In the genomic region with DNA sequence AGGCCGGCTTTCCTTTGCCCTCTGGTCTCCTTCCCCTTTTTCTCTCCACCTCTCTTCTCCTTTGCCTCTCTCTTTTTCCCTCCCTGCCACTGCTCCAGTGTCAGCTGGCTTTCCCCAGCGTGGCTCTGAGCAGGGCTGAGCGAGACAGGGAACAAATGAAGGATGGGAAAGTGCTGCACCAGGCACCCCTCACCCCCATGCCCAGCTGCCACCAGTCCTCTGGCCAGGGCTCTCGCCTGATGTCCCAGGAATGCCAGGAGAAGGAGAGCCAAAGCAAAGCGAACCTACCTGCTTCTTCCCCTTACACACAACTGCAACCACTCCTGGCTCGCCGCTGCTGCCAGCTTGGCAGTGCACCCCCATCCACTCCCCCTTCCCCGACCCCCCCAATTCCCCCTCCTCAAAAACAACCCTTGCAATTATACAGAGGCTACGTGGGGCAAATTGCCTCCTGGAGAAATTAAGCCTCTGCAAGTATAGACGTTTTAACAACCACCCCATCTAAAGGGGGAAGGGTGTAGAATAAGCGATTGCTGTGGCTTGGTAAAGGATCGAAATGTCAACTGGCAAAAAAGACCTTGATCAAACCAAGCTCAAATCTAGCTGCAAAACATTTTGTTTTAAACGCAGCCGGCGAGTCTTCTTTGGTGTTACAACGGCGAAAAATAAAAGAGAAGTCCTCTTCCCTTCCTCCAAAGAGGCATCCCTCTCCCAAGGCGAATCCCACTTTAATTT, we compare ENCODE assay signal across 12 cellular contexts.
DNase-seq lines count a peak whose midpoint lies in the region; ATAC-seq and TF ChIP-seq lines count a peak whose summit lies in the region.
"Had no signal": no experiment of that assay in that cellular context is flagged by ENCODE, and none has a peak within 500 bp of the region (broad histone marks: within the 10 kb centered on the region; RNA-seq: fewer than 3 reads in every experiment).

No MANE protein-coding gene starts in this region.

- no peak overlapping the region for H3K4me3 ChIP-seq in MM.1S (ENCODE audit: low read length)

- H3K4me1 Mint-ChIP-seq in nephron progenitor cell: peaks cover 75% of the 10 kb centered on the region

- H3K9me2 ChIP-seq in MM.1S (replicated peaks; ENCODE audit: insufficient read depth, low read length): no peaks in the 10 kb centered on the region

- H3K9ac ChIP-seq in MM.1S (ENCODE audit: low read length): no peak overlapping the region

- no peaks in the 10 kb centered on the region for H3K27me3 ChIP-seq in MM.1S (replicated peaks; ENCODE audit: insufficient read depth, low read length)

- no peaks in the 10 kb centered on the region for H4K20me1 ChIP-seq in MM.1S (ENCODE audit: insufficient read depth, low read length)

- H3K9me3 ChIP-seq in MM.1S (replicated peaks; ENCODE audit: insufficient read depth, low read length): no peaks in the 10 kb centered on the region

- H3K4me3 Mint-ChIP-seq in nephron progenitor cell: peak overlapping the region; percentile 73

- H3K27ac Mint-ChIP-seq in nephron progenitor cell: no peak overlapping the region

- no peak for ATAC-seq in HG03460 (IDR thresholded peaks at IDR 0.05; ENCODE audit: unreplicated experiment)
- ATAC-seq in HG03108 (IDR thresholded peaks at IDR 0.05; ENCODE audit: unreplicated experiment): no peak

- H3K27ac ChIP-seq in MM.1S (ENCODE audit: low read length): no peak overlapping the region
- H3K27ac ChIP-seq: epithelial cell of prostate, HL-60 had no signal

- peaks cover 90% of the 10 kb centered on the region for H3K27me3 Mint-ChIP-seq in nephron progenitor cell (ENCODE audit: low read depth, poor library complexity)

- no peaks in the 10 kb centered on the region for H3K9me3 Mint-ChIP-seq in nephron progenitor cell

- no peaks in the 10 kb centered on the region for H3F3A ChIP-seq in MM.1S (ENCODE audit: insufficient read depth, low read length)

- DNase-seq in DMS79 (lab: John Stamatoyannopoulos, UW): peak; percentile 52
- peak; percentile 66 for DNase-seq in NCI-H1694 treated with DMSO at 0.1 percent for 48 hours (lab: John Stamatoyannopoulos, UW)
- peak; percentile 12 for DNase-seq in central memory CD4-positive, alpha-beta T cell
- no peak for DNase-seq in nephron progenitor cell
- no peak for DNase-seq in MM.1S
- no peak for DNase-seq in islet precursor cell
- DNase-seq: midbrain, OCI-M1 had no signal

- TF ChIP-seq CTCF in nephron progenitor cell (IDR thresholded peaks at IDR 0.05) (no peak), MM.1S (IDR thresholded peaks at IDR 0.05; ENCODE audit: low read length) (no peak)

- H3K4me2 ChIP-seq in MM.1S (ENCODE audit: low read depth, low read length): no peak overlapping the region

- no peaks in the 10 kb centered on the region for H3K36me3 ChIP-seq in MM.1S (replicated peaks; ENCODE audit: insufficient read depth, low read length)

- H3K79me2 ChIP-seq in MM.1S (ENCODE audit: low read length): no peaks in the 10 kb centered on the region

- H2AFZ ChIP-seq in MM.1S (ENCODE audit: low read length): no peak overlapping the region

- H3K4me1 ChIP-seq in MM.1S (ENCODE audit: low read length): no peaks in the 10 kb centered on the region

- H3K36me3 Mint-ChIP-seq in nephron progenitor cell (ENCODE audit: low read depth): no peaks in the 10 kb centered on the region

Comparison
In these comparisons a context has a peak if more than half of its experiments do, and no peak if none do; other contexts are left out.
1. DNase-seq: peak in DMS79 (single experiment), NCI-H1694 treated with DMSO at 0.1 percent for 48 hours (single experiment) and central memory CD4-positive, alpha-beta T cell (single experiment); none in nephron progenitor cell (single experiment), MM.1S (single experiment) and islet precursor cell (single experiment).